19 cellular contexts compared by ENCODE assay signal in genomic region chr11:44799036-44799435, GRCh38.
"Had no signal": no experiment of that assay in that cellular context is flagged by ENCODE, and none has a peak within 500 bp of the region (broad histone marks: within the 10 kb centered on the region; RNA-seq: fewer than 3 reads in every experiment).

No MANE protein-coding gene starts in this region.

- H3K36me3 ChIP-seq: colonic mucosa, right atrium auricular region, transverse colon had no signal

- H3K27ac ChIP-seq: colonic mucosa, right atrium auricular region had no signal

- H3K27me3 ChIP-seq: colonic mucosa, right atrium auricular region had no signal

- ATAC-seq: activated CD8-positive, alpha-beta T cell treated with anti-CD3 and anti-CD28 coated beads, Interleukin-2, amount 10 ng/mL, durations not matched to agents 7 days and 5 days; activated T-cell treated with anti-CD3 and anti-CD28 coated beads, Interleukin-2, amount 50 U/mL, for 4 hours; esophagus mucosa; naive thymus-derived CD8-positive, alpha-beta T cell; T-cell had no signal

- H3K27me3 Mint-ChIP-seq: stimulated activated naive CD8-positive, alpha-beta T cell treated with anti-CD3 and anti-CD28 coated beads, Interleukin-15, Interleukin-2, amounts not matched to agents 100 ng/mL and 50 ng/mL, for 24 hours; T-cell had no signal

- H3K9me3 ChIP-seq: colonic mucosa, right atrium auricular region, transverse colon had no signal

- DNase-seq: activated B cell treated with CpG ODN at 0.5 μM for 24 hours; activated CD4-positive, alpha-beta T cell treated with anti-CD3 and anti-CD28 coated beads, Interleukin-2, amount 10 ng/mL, durations not matched to agents 24 days and 14 days; activated CD8-positive, alpha-beta memory T cell treated with anti-CD3 and anti-CD28 coated beads, Interleukin-2, amount 50 U/mL, for 4 hours; activated CD8-positive, alpha-beta T cell treated with anti-CD3 and anti-CD28 coated beads, Interleukin-2, amount 10 ng/mL, durations not matched to agents 7 days and 5 days; activated naive CD4-positive, alpha-beta T cell treated with anti-CD3 and anti-CD28 coated beads, Interleukin-2, amount 50 U/mL, for 16 hours; activated T-cell treated with anti-CD3 and anti-CD28 coated beads, Interleukin-2, amount 50 U/mL, for 4 hours; colonic mucosa; mesenchymal stem cell; naive thymus-derived CD8-positive, alpha-beta T cell; occipital lobe; stimulated activated CD4-positive, alpha-beta T cell treated with anti-CD3 and anti-CD28 coated beads, Interleukin-15, amount 100 ng/mL, for 24 hours; stimulated activated CD4-positive, alpha-beta T cell treated with anti-CD3 and anti-CD28 coated beads, Interleukin-2, amount 100 ng/mL, for 48 hours; T-cell; transverse colon had no signal

- H3K4me3 Mint-ChIP-seq: activated B cell treated with CpG ODN at 0.5 μM for 24 hours; activated CD4-positive, alpha-beta T cell treated with anti-CD3 and anti-CD28 coated beads, Interleukin-2, amount 10 ng/mL, durations not matched to agents 24 days and 14 days; activated CD8-positive, alpha-beta T cell treated with anti-CD3 and anti-CD28 coated beads, Interleukin-2, amount 10 ng/mL, durations not matched to agents 7 days and 5 days; activated T-cell treated with anti-CD3 and anti-CD28 coated beads, Interleukin-2, amount 50 U/mL, for 4 hours; central memory CD8-positive, alpha-beta T cell; naive thymus-derived CD8-positive, alpha-beta T cell; stimulated activated naive CD8-positive, alpha-beta T cell treated with anti-CD3 and anti-CD28 coated beads, Interleukin-15, Interleukin-2, amounts not matched to agents 100 ng/mL and 50 ng/mL, for 24 hours; T-cell had no signal

- H3K4me1 ChIP-seq: colonic mucosa had no signal

- H3K4me3 ChIP-seq: colonic mucosa, right atrium auricular region, skin epidermis, transverse colon had no signal

- H3K4me1 Mint-ChIP-seq: activated B cell treated with CpG ODN at 0.5 μM for 24 hours; activated CD4-positive, alpha-beta T cell treated with anti-CD3 and anti-CD28 coated beads, Interleukin-2, amount 10 ng/mL, durations not matched to agents 24 days and 14 days; central memory CD8-positive, alpha-beta T cell; naive thymus-derived CD8-positive, alpha-beta T cell had no signal

- H3K27ac Mint-ChIP-seq: activated B cell treated with CpG ODN at 0.5 μM for 24 hours; activated CD4-positive, alpha-beta T cell treated with anti-CD3 and anti-CD28 coated beads, Interleukin-2, amount 10 ng/mL, durations not matched to agents 24 days and 14 days; activated CD8-positive, alpha-beta T cell treated with anti-CD3 and anti-CD28 coated beads, Interleukin-2, amount 10 ng/mL, durations not matched to agents 7 days and 5 days; stimulated activated naive CD8-positive, alpha-beta T cell treated with anti-CD3 and anti-CD28 coated beads, Interleukin-15, Interleukin-2, amounts not matched to agents 100 ng/mL and 50 ng/mL, for 24 hours; T-cell had no signal

- H3K9me3 Mint-ChIP-seq: activated B cell treated with CpG ODN at 0.5 μM for 24 hours; activated CD4-positive, alpha-beta T cell treated with anti-CD3 and anti-CD28 coated beads, Interleukin-2, amount 10 ng/mL, durations not matched to agents 24 days and 14 days; activated T-cell treated with anti-CD3 and anti-CD28 coated beads, Interleukin-2, amount 50 U/mL, for 4 hours; central memory CD8-positive, alpha-beta T cell; naive thymus-derived CD8-positive, alpha-beta T cell; stimulated activated naive CD8-positive, alpha-beta T cell treated with anti-CD3 and anti-CD28 coated beads, Interleukin-15, Interleukin-2, amounts not matched to agents 100 ng/mL and 50 ng/mL, for 24 hours; T-cell had no signal
